ENCODE assay signal across 2 cellular contexts in the genomic region with DNA sequence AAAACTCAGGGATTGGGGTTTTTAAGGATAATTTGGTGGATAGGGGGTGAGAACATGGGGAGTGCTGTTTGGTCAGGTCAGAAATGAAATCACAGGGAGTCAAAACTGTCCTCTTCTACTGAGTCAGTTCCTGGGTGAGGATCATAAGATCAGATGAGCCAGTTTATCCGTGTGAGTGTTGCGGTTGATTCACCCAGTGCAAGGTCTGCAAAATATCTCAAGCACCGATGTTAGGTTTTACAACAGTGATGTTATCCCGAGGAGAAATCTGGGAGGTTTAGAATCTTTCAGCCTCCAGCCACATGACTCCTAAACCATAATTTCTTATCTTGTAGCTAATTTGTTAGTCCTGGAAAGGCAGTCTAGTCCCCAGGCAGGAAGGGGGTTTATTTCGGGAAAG.
TF ChIP-seq lines count a peak whose summit lies in the region.

No MANE protein-coding gene starts in this region.

TF ChIP-seq in IMR-90, 13 proteins besides CTCF, POLR2A, EP300 and RAD21:
- TF ChIP-seq, protein P1, sequence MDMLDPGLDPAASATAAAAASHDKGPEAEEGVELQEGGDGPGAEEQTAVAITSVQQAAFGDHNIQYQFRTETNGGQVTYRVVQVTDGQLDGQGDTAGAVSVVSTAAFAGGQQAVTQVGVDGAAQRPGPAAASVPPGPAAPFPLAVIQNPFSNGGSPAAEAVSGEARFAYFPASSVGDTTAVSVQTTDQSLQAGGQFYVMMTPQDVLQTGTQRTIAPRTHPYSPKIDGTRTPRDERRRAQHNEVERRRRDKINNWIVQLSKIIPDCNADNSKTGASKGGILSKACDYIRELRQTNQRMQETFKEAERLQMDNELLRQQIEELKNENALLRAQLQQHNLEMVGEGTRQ (IDR thresholded peaks at IDR 0.05; ENCODE audit: low read depth, low read length): no peak
- TF ChIP-seq BHLHE40 (IDR thresholded peaks at IDR 0.05; ENCODE audit: low read depth, low read length) (no peak), RCOR1 (IDR thresholded peaks at IDR 0.05; ENCODE audit: insufficient replicate concordance, low read length) (no peak), CEBPB (IDR thresholded peaks at IDR 0.05; ENCODE audit: low read depth, low read length) (no peak), NFE2L2 (IDR thresholded peaks at IDR 0.05; ENCODE audit: low read depth, low read length) (no peak), MAZ (IDR thresholded peaks at IDR 0.05; ENCODE audit: borderline replicate concordance, low read depth, low read length) (no peak), SMC3 (IDR thresholded peaks at IDR 0.05; ENCODE audit: low read depth, low read length) (no peak), FOS (IDR thresholded peaks at IDR 0.05; ENCODE audit: low read depth, low read length) (no peak), MXI1 (IDR thresholded peaks at IDR 0.05; ENCODE audit: borderline replicate concordance, low read depth, low read length) (no peak), CHD1 (IDR thresholded peaks at IDR 0.05; ENCODE audit: low read depth, low read length) (no peak), RFX5 (IDR thresholded peaks at IDR 0.05; ENCODE audit: low read depth, low read length) (no peak), MAFK (IDR thresholded peaks at IDR 0.05; ENCODE audit: low read depth, low read length) (no peak)
- TF ChIP-seq, protein P2, sequence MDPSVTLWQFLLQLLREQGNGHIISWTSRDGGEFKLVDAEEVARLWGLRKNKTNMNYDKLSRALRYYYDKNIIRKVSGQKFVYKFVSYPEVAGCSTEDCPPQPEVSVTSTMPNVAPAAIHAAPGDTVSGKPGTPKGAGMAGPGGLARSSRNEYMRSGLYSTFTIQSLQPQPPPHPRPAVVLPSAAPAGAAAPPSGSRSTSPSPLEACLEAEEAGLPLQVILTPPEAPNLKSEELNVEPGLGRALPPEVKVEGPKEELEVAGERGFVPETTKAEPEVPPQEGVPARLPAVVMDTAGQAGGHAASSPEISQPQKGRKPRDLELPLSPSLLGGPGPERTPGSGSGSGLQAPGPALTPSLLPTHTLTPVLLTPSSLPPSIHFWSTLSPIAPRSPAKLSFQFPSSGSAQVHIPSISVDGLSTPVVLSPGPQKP (IDR thresholded peaks at IDR 0.05; ENCODE audit: borderline replicate concordance, low read depth, low read length): no peak

TF ChIP-seq in K562, 482 proteins besides CTCF, POLR2A, EP300 and RAD21:
- peak; percentile 23; the same call in 1 of the 2 replicates for TF ChIP-seq FOSL1 (tag; conservative IDR thresholded peaks at IDR 0.05)
- TF ChIP-seq, protein P3, sequence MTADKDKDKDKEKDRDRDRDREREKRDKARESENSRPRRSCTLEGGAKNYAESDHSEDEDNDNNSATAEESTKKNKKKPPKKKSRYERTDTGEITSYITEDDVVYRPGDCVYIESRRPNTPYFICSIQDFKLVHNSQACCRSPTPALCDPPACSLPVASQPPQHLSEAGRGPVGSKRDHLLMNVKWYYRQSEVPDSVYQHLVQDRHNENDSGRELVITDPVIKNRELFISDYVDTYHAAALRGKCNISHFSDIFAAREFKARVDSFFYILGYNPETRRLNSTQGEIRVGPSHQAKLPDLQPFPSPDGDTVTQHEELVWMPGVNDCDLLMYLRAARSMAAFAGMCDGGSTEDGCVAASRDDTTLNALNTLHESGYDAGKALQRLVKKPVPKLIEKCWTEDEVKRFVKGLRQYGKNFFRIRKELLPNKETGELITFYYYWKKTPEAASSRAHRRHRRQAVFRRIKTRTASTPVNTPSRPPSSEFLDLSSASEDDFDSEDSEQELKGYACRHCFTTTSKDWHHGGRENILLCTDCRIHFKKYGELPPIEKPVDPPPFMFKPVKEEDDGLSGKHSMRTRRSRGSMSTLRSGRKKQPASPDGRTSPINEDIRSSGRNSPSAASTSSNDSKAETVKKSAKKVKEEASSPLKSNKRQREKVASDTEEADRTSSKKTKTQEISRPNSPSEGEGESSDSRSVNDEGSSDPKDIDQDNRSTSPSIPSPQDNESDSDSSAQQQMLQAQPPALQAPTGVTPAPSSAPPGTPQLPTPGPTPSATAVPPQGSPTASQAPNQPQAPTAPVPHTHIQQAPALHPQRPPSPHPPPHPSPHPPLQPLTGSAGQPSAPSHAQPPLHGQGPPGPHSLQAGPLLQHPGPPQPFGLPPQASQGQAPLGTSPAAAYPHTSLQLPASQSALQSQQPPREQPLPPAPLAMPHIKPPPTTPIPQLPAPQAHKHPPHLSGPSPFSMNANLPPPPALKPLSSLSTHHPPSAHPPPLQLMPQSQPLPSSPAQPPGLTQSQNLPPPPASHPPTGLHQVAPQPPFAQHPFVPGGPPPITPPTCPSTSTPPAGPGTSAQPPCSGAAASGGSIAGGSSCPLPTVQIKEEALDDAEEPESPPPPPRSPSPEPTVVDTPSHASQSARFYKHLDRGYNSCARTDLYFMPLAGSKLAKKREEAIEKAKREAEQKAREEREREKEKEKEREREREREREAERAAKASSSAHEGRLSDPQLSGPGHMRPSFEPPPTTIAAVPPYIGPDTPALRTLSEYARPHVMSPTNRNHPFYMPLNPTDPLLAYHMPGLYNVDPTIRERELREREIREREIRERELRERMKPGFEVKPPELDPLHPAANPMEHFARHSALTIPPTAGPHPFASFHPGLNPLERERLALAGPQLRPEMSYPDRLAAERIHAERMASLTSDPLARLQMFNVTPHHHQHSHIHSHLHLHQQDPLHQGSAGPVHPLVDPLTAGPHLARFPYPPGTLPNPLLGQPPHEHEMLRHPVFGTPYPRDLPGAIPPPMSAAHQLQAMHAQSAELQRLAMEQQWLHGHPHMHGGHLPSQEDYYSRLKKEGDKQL (CRISPR knock-in tag; IDR thresholded peaks at IDR 0.05; ENCODE audit: borderline replicate concordance): no peak
